In genomic region chr1:218636548-218636947, GRCh38 we compare ENCODE assay signal across 24 cellular contexts.
"Had no signal": no experiment of that assay in that cellular context is flagged by ENCODE, and none has a peak within 500 bp of the region (broad histone marks: within the 10 kb centered on the region; RNA-seq: fewer than 3 reads in every experiment).

No MANE protein-coding gene starts in this region.

- H2AFZ ChIP-seq: parathyroid adenoma had no signal

- H3K9me3 ChIP-seq: gastroesophageal sphincter, psoas muscle, sigmoid colon, suprapubic skin, thyroid gland had no signal

- H3K27ac Mint-ChIP-seq: endodermal cell, immature natural killer cell, naive B cell, nephron, type B pancreatic cell had no signal

- H3K4me1 Mint-ChIP-seq: immature natural killer cell, naive B cell, nephron had no signal

- H3K36me3 ChIP-seq: gastroesophageal sphincter, sigmoid colon, suprapubic skin, thyroid gland had no signal

- H3K9ac ChIP-seq: parathyroid adenoma had no signal

- H3K79me2 ChIP-seq: parathyroid adenoma had no signal

- H3K4me3 ChIP-seq: coronary artery, gastroesophageal sphincter, lung, psoas muscle, sigmoid colon, suprapubic skin, thyroid gland had no signal

- H3K36me3 Mint-ChIP-seq: immature natural killer cell, type B pancreatic cell had no signal

- H3K27ac ChIP-seq: coronary artery, gastroesophageal sphincter, parathyroid adenoma, psoas muscle, sigmoid colon, suprapubic skin, thyroid gland had no signal

- H3K27me3 Mint-ChIP-seq: naive B cell, type B pancreatic cell had no signal

- FAIRE-seq: kidney, small intestine, urothelium cell line had no signal

- H3K4me3 Mint-ChIP-seq: endodermal cell, immature natural killer cell, naive B cell, nephron, type B pancreatic cell had no signal

- H3K9me3 Mint-ChIP-seq: endodermal cell had no signal

- DNase-seq: effector CD4-positive, alpha-beta T cell; endodermal cell; foreskin fibroblast; immature natural killer cell; kidney; left cardiac atrium; left ventricle myocardium superior; mesenchymal stem cell; midbrain; naive B cell; psoas muscle; sigmoid colon; small intestine; stimulated activated CD4-positive, alpha-beta T cell treated with anti-CD3 and anti-CD28 coated beads, Interleukin-2, amount 100 ng/mL, for 48 hours; stimulated activated naive CD8-positive, alpha-beta T cell treated with anti-CD3 and anti-CD28 coated beads, Interleukin-15, Interleukin-2, amounts not matched to agents 100 U/mL and 50 U/mL, for 24 hours; thyroid gland had no signal

- H3K4me1 ChIP-seq: gastroesophageal sphincter, parathyroid adenoma, psoas muscle, sigmoid colon, suprapubic skin, thyroid gland had no signal

- ATAC-seq: gastroesophageal sphincter; left cardiac atrium; left ventricle myocardium superior; psoas muscle; stimulated activated naive CD8-positive, alpha-beta T cell treated with anti-CD3 and anti-CD28 coated beads, Interleukin-15, Interleukin-2, amounts not matched to agents 100 U/mL and 50 U/mL, for 24 hours had no signal

- H3K27me3 ChIP-seq: gastroesophageal sphincter, sigmoid colon, suprapubic skin, thyroid gland had no signal
